In genomic region chr19:4494691-4495064, GRCh38 we compare ENCODE assay signal across 32 cellular contexts. TPM values are rescaled to one million over a fixed set of nuclear protein-coding genes. Genes with fewer than 3 reads are reported as not detected.
"Had no signal": no experiment of that assay in that cellular context is flagged by ENCODE, and none has a peak within 500 bp of the region (broad histone marks: within the 10 kb centered on the region; RNA-seq: fewer than 3 reads in every experiment).

No MANE protein-coding gene starts in this region.

- H3K27ac ChIP-seq: esophagus muscularis mucosa, foreskin keratinocyte, gastroesophageal sphincter, heart right ventricle, left lung, prostate gland, right atrium auricular region, sigmoid colon, testis, tibial artery had no signal

- ATAC-seq: gastroesophageal sphincter; left cardiac atrium; stimulated activated memory B cell treated with anti-CD40 and anti-IgM and Interleukin-4, amounts not matched to agents 10 μg/mL and 1 μg/mL and 100 μg/mL, for 72 hours; stimulated activated naive CD8-positive, alpha-beta T cell treated with anti-CD3 and anti-CD28 coated beads, Interleukin-15, Interleukin-2, amounts not matched to agents 100 U/mL and 50 U/mL, for 24 hours had no signal

- H3K27ac Mint-ChIP-seq: dendritic cell treated with granulocyte-macrophage colony-stimulating factor and Interleukin-4, amounts not matched to agents 40 ng/mL and 50 ng/mL, for 4 days; endodermal cell; mesothelial cell of epicardium; natural killer cell treated with Interleukin-12 subunit alpha and Interleukin-12 subunit beta and Interleukin-15 and Interleukin-18, amount 100 ng/mL, for 72 hours; stimulated activated memory B cell treated with anti-CD40 and anti-IgM and Interleukin-4, amounts not matched to agents 10 μg/mL and 1 μg/mL and 100 μg/mL, for 72 hours; type B pancreatic cell had no signal

- H3K36me3 Mint-ChIP-seq: natural killer cell treated with Interleukin-12 subunit alpha and Interleukin-12 subunit beta and Interleukin-15 and Interleukin-18, amount 100 ng/mL, for 72 hours; type B pancreatic cell had no signal

- H3K9me3 Mint-ChIP-seq: dendritic cell treated with granulocyte-macrophage colony-stimulating factor and Interleukin-4, amounts not matched to agents 40 ng/mL and 50 ng/mL, for 4 days; endodermal cell; mesothelial cell of epicardium; naive B cell; natural killer cell treated with Interleukin-12 subunit alpha and Interleukin-12 subunit beta and Interleukin-15 and Interleukin-18, amount 100 ng/mL, for 72 hours; neural crest cell; stimulated activated memory B cell treated with anti-CD40 and anti-IgM and Interleukin-4, amounts not matched to agents 10 μg/mL and 1 μg/mL and 100 μg/mL, for 72 hours; type B pancreatic cell had no signal

- DNase-seq: effector CD8-positive, alpha-beta T cell; endodermal cell; foreskin keratinocyte; heart right ventricle; hippocampal formation; left cardiac atrium; mesenchymal stem cell; mucosa of descending colon; naive B cell; sigmoid colon; stimulated activated CD4-positive, alpha-beta T cell treated with anti-CD3 and anti-CD28 coated beads, Interleukin-2, amount 100 ng/mL, for 24 hours; stimulated activated CD4-positive, alpha-beta T cell treated with anti-CD3 and anti-CD28 coated beads, Interleukin-4, amount 100 ng/mL, for 24 hours; stimulated activated naive CD8-positive, alpha-beta T cell treated with anti-CD3 and anti-CD28 coated beads, Interleukin-15, Interleukin-2, amounts not matched to agents 100 U/mL and 50 U/mL, for 24 hours; substantia nigra; testis; tibial artery had no signal

- H3K27me3 Mint-ChIP-seq: dendritic cell treated with granulocyte-macrophage colony-stimulating factor and Interleukin-4, amounts not matched to agents 40 ng/mL and 50 ng/mL, for 4 days; naive B cell; natural killer cell treated with Interleukin-12 subunit alpha and Interleukin-12 subunit beta and Interleukin-15 and Interleukin-18, amount 100 ng/mL, for 72 hours; stimulated activated memory B cell treated with anti-CD40 and anti-IgM and Interleukin-4, amounts not matched to agents 10 μg/mL and 1 μg/mL and 100 μg/mL, for 72 hours; type B pancreatic cell had no signal

- H3K4me3 Mint-ChIP-seq: dendritic cell treated with granulocyte-macrophage colony-stimulating factor and Interleukin-4, amounts not matched to agents 40 ng/mL and 50 ng/mL, for 4 days; endodermal cell; mesothelial cell of epicardium; naive B cell; natural killer cell treated with Interleukin-12 subunit alpha and Interleukin-12 subunit beta and Interleukin-15 and Interleukin-18, amount 100 ng/mL, for 72 hours; neural crest cell; stimulated activated memory B cell treated with anti-CD40 and anti-IgM and Interleukin-4, amounts not matched to agents 10 μg/mL and 1 μg/mL and 100 μg/mL, for 72 hours; type B pancreatic cell had no signal

- H3K4me1 Mint-ChIP-seq: endodermal cell; mesothelial cell of epicardium; naive B cell; neural crest cell; stimulated activated memory B cell treated with anti-CD40 and anti-IgM and Interleukin-4, amounts not matched to agents 10 μg/mL and 1 μg/mL and 100 μg/mL, for 72 hours had no signal

RNA-seq across cellular contexts. Expression of gene PLIN4, which starts 23.6 kb away (rescaled TPM):
- total RNA-seq: endothelial cell of umbilical vein; epithelial cell of proximal tubule; natural killer cell treated with Interleukin-12 subunit alpha and Interleukin-12 subunit beta and Interleukin-15 and Interleukin-18, amount 100 ng/mL, for 72 hours; osteocyte had no signal

RNA-seq across cellular contexts. Expression of gene PLIN5, which starts 40.3 kb away (rescaled TPM):
- total RNA-seq: fibroblast of lung; foreskin keratinocyte; kidney epithelial cell; natural killer cell treated with Interleukin-12 subunit alpha and Interleukin-12 subunit beta and Interleukin-15 and Interleukin-18, amount 100 ng/mL, for 72 hours; osteocyte had no signal

RNA-seq across cellular contexts. Expression of gene LRG1, which starts 45.2 kb away (rescaled TPM):
- total RNA-seq: fibroblast of lung, osteocyte had no signal
